ENCODE assay signal across 10 cellular contexts in genomic region chr7:73822319-73823173, GRCh38. TPM values are rescaled to one million over a fixed set of nuclear protein-coding genes. Genes with fewer than 3 reads are reported as not detected.
DNase-seq lines count a peak whose midpoint lies in the region; ATAC-seq and TF ChIP-seq lines count a peak whose summit lies in the region.
"Had no signal": no experiment of that assay in that cellular context is flagged by ENCODE, and none has a peak within 500 bp of the region (broad histone marks: within the 10 kb centered on the region; RNA-seq: fewer than 3 reads in every experiment).

No MANE protein-coding gene starts in this region.

- no peaks in the 10 kb centered on the region for H3K36me3 Mint-ChIP-seq in type B pancreatic cell
- H3K36me3 Mint-ChIP-seq: CD4-positive, alpha-beta memory T cell had no signal

- TF ChIP-seq CTCF in SK-N-SH (IDR thresholded peaks at IDR 0.05), result no peak
- TF ChIP-seq CTCF in foreskin keratinocyte (conservative IDR thresholded peaks at IDR 0.05), result no peak
- TF ChIP-seq CTCF in type B pancreatic cell (conservative IDR thresholded peaks at IDR 0.05), result no peak

- peaks cover 10 to 22% of the 10 kb centered on the region in 2 experiments for H3K4me1 ChIP-seq in SK-N-SH (ENCODE audit: control insufficient read depth in 1 of 2, insufficient read depth in 2 of 2, low read depth in 1 of 2, low read length in 1 of 2)
- peaks cover 9% of the 10 kb centered on the region for H3K4me1 ChIP-seq in foreskin keratinocyte

- peaks cover 35% of the 10 kb centered on the region for H3F3A ChIP-seq in SK-N-SH (replicated peaks; ENCODE audit: insufficient read depth)

- peak; percentile 95 for ATAC-seq in foreskin keratinocyte

- H3K27ac Mint-ChIP-seq in type B pancreatic cell, result peak overlapping the region; percentile 89

- H3K9me3 ChIP-seq in SK-N-SH, result no peaks in the 10 kb centered on the region

- H3K9me2 ChIP-seq in SK-N-SH, result no peaks in the 10 kb centered on the region

- peaks cover 22% of the 10 kb centered on the region for H3K4me1 Mint-ChIP-seq in type B pancreatic cell (ENCODE audit: unreplicated experiment)

- H2AFZ ChIP-seq in SK-N-SH (ENCODE audit: low read depth), result peak overlapping the region; percentile 37

- H3K9me3 Mint-ChIP-seq in type B pancreatic cell, result no peaks in the 10 kb centered on the region
- H3K9me3 Mint-ChIP-seq: CD4-positive, alpha-beta memory T cell had no signal

- TF ChIP-seq RAD21 in SK-N-SH (IDR thresholded peaks at IDR 0.05; ENCODE audit: low read length), result no peak

- H3K79me2 ChIP-seq in SK-N-SH (ENCODE audit: insufficient read depth), result no peaks in the 10 kb centered on the region

- H4K20me1 ChIP-seq in SK-N-SH (ENCODE audit: insufficient read depth), result no peaks in the 10 kb centered on the region

- WGBS in SK-N-SH (ENCODE audit: low lambda C conversion rate), result 13% methylated on average over 15 of the region's 15 CpGs

- H3K4me3 Mint-ChIP-seq in type B pancreatic cell, result peak overlapping the region; percentile 45

- H3K4me2 ChIP-seq in SK-N-SH, result peak overlapping the region; percentile 65

- no peaks in the 10 kb centered on the region for H3K36me3 ChIP-seq in SK-N-SH (replicated peaks in 1 of 2; ENCODE audit: control insufficient read depth in 1 of 2, insufficient read depth in 2 of 2, low read length in 1 of 2)

- H3K27me3 Mint-ChIP-seq in type B pancreatic cell, result no peaks in the 10 kb centered on the region

- CTCF ChIA-PET in SK-N-SH (lab: Yijun Ruan, JAX), result interaction anchor here (1.0 to 5.7 kb wide), 8 partner anchors 11 to 431 kb away, joined by 3 to 36 read pairs (median 4); partner anchors contain the start of gene ABHD11

- POLR2A ChIA-PET in SK-N-SH (lab: Yijun Ruan, JAX), result interaction anchor here (0.7 to 1.5 kb wide), 3 partner anchors 11 to 74 kb away, joined by 3 read pairs; no protein-coding TSS in a partner anchor

- H3K27ac ChIP-seq in SK-N-SH (ENCODE audit: low read depth in 2 of 2, low read length in 1 of 2) (peak overlapping the region; percentile 2 to 93; a peak in 3 of 4 replicates), foreskin keratinocyte (peak overlapping the region; percentile 90)

- H3K27me3 ChIP-seq in SK-N-SH (ENCODE audit: insufficient read depth), result no peaks in the 10 kb centered on the region
- no peaks in the 10 kb centered on the region for H3K27me3 ChIP-seq in foreskin keratinocyte

- TF ChIP-seq EP300 in SK-N-SH (IDR thresholded peaks at IDR 0.05; ENCODE audit: borderline replicate concordance in 1 of 2, low read depth in 1 of 2, low read length in 1 of 2), result peak; percentile 21 to 95; a peak in 2 of 4 replicates

- no peak overlapping the region; a peak in 1 of 4 replicates for H3K4me3 ChIP-seq in SK-N-SH (ENCODE audit: low read depth in 2 of 2, low read length in 1 of 2)

- peak; percentile 42 for DNase-seq in NCI-H146 (lab: John Stamatoyannopoulos, UW)
- DNase-seq in NCI-H146 treated with DMSO at 0.1 percent for 48 hours (lab: John Stamatoyannopoulos, UW; ENCODE audit: unreplicated experiment), result no peak
- DNase-seq in SK-N-SH, result peak; percentile 70
- DNase-seq in foreskin keratinocyte, result peak; percentile 93 to 96
- no peak for DNase-seq in type B pancreatic cell (ENCODE audit: extremely low spot score, unreplicated experiment)
- DNase-seq in MV-4-11 (lab: John Stamatoyannopoulos, UW), result no peak
- no peak for DNase-seq in stimulated activated CD4-positive, alpha-beta T cell treated with anti-CD3 and anti-CD28 coated beads, Interleukin-12 subunit alpha, Interleukin-12 subunit beta, amount 100 ng/mL, for 4 hours
- no peak for DNase-seq in activated naive CD4-positive, alpha-beta T cell treated with Interleukin-2 at 50 U/mL for 16 hours
- DNase-seq: CD4-positive, alpha-beta memory T cell had no signal

- peak overlapping the region; percentile 55 for H3K9ac ChIP-seq in SK-N-SH

TF ChIP-seq in SK-N-SH, 30 proteins besides CTCF, POLR2A, EP300 and RAD21 (continues in another document):
- peak; percentile 85 for TF ChIP-seq ZBTB33 (IDR thresholded peaks at IDR 0.05; ENCODE audit: borderline replicate concordance, low read depth)
- TF ChIP-seq YY1 (IDR thresholded peaks at IDR 0.05; ENCODE audit: low read depth), result no peak
- TF ChIP-seq POLR2AphosphoS5 (IDR thresholded peaks at IDR 0.05; ENCODE audit: low read depth, low read length), result peak; percentile 84; the same call in 1 of the 2 replicates
- peak; percentile 94 for TF ChIP-seq TCF12 (IDR thresholded peaks at IDR 0.05)
- no peak for TF ChIP-seq SMC3 (IDR thresholded peaks at IDR 0.05; ENCODE audit: low read depth, low read length)
- no peak for TF ChIP-seq RFX5 (IDR thresholded peaks at IDR 0.05; ENCODE audit: low read length)
- no peak for TF ChIP-seq USF1 (IDR thresholded peaks at IDR 0.05; ENCODE audit: borderline replicate concordance, low read depth)
- peak; percentile 97 for TF ChIP-seq JUND (IDR thresholded peaks at IDR 0.05)
- TF ChIP-seq, protein P1, sequence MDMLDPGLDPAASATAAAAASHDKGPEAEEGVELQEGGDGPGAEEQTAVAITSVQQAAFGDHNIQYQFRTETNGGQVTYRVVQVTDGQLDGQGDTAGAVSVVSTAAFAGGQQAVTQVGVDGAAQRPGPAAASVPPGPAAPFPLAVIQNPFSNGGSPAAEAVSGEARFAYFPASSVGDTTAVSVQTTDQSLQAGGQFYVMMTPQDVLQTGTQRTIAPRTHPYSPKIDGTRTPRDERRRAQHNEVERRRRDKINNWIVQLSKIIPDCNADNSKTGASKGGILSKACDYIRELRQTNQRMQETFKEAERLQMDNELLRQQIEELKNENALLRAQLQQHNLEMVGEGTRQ (IDR thresholded peaks at IDR 0.05; ENCODE audit: borderline replicate concordance, low read depth, low read length), result no peak
- no peak for TF ChIP-seq EZH2phosphoT487 (IDR thresholded peaks at IDR 0.05; ENCODE audit: borderline replicate concordance, low read depth)
- peak; percentile 86; the same call in 1 of the 2 replicates for TF ChIP-seq SIN3A (IDR thresholded peaks at IDR 0.05; ENCODE audit: borderline replicate concordance, low read depth, low read length)
- TF ChIP-seq TEAD4 (IDR thresholded peaks at IDR 0.05; ENCODE audit: borderline replicate concordance, insufficient read depth), result peak; percentile 96
- peak; percentile 78; the same call in 1 of the 2 replicates for TF ChIP-seq FOXM1 (IDR thresholded peaks at IDR 0.05; ENCODE audit: low read depth)
- TF ChIP-seq, protein P2, sequence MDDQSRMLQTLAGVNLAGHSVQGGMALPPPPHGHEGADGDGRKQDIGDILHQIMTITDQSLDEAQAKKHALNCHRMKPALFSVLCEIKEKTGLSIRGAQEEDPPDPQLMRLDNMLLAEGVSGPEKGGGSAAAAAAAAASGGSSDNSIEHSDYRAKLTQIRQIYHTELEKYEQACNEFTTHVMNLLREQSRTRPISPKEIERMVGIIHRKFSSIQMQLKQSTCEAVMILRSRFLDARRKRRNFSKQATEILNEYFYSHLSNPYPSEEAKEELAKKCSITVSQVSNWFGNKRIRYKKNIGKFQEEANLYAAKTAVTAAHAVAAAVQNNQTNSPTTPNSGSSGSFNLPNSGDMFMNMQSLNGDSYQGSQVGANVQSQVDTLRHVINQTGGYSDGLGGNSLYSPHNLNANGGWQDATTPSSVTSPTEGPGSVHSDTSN (IDR thresholded peaks at IDR 0.05), result peak; percentile 74

RNA-seq across cellular contexts. Expression of gene CLDN4, which starts 8.2 kb away (rescaled TPM):
- polyA plus RNA-seq in SK-N-SH (2012; rRNA removed) (4.6 and 5.9 TPM in 2 replicates), foreskin keratinocyte (8.2 and 18.2 TPM in 2 replicates)
- 1.9 and 3.1 TPM in 2 replicates for polyA plus RNA-seq in SK-N-SH (2012; cell fraction: cytosol; rRNA removed)
- 6.3 and 6.7 TPM in 2 replicates for polyA plus RNA-seq in SK-N-SH (2012; cell fraction: nucleus; rRNA removed)
- total RNA-seq in foreskin keratinocyte (8.1 and 16.9 TPM in 2 replicates), type B pancreatic cell (ENCODE audit: low replicate concordance) (223 and 787 TPM in 2 replicates)
- total RNA-seq: CD4-positive, alpha-beta memory T cell had no signal

RNA-seq across cellular contexts. Expression of gene METTL27, which starts 19.8 kb away (rescaled TPM):
- polyA plus RNA-seq in SK-N-SH (2012; rRNA removed), result 2.9 and 3.1 TPM in 2 replicates
- 0.81 and 1.4 TPM in 2 replicates for polyA plus RNA-seq in SK-N-SH (2012; cell fraction: cytosol; rRNA removed)
- polyA plus RNA-seq in SK-N-SH (2012; cell fraction: nucleus; rRNA removed), result 7.3 and 10.0 TPM in 2 replicates
- total RNA-seq in foreskin keratinocyte, result 11.8 and 18.0 TPM in 2 replicates
- 14.3 and 24.7 TPM in 2 replicates for polyA plus RNA-seq in foreskin keratinocyte
- 8.5 and 11.5 TPM in 2 replicates for total RNA-seq in type B pancreatic cell (ENCODE audit: low replicate concordance)

RNA-seq across cellular contexts. Expression of gene TMEM270, which starts 38.4 kb away (rescaled TPM):
- polyA plus RNA-seq in SK-N-SH (2012; rRNA removed) (0.71 and 0.96 TPM in 2 replicates), foreskin keratinocyte (0.16 TPM in 1 of 2 replicates, not detected in the other)
- 0.32 and 0.63 TPM in 2 replicates for polyA plus RNA-seq in SK-N-SH (2012; cell fraction: cytosol; rRNA removed)
- polyA plus RNA-seq in SK-N-SH (2012; cell fraction: nucleus; rRNA removed), result 0.17 and 0.54 TPM in 2 replicates
- total RNA-seq in foreskin keratinocyte (not detected in 2 replicates), type B pancreatic cell (ENCODE audit: low replicate concordance) (0.57 TPM in 1 of 2 replicates, not detected in the other)
- total RNA-seq: CD4-positive, alpha-beta memory T cell; glomerular endothelial cell had no signal
- polyA plus RNA-seq: CD4-positive, alpha-beta memory T cell had no signal

RNA-seq across cellular contexts. Expression of gene CLDN3, which starts 52.5 kb away (rescaled TPM):
- polyA plus RNA-seq in SK-N-SH (2012; rRNA removed) (0.05 and 0.08 TPM in 2 replicates), foreskin keratinocyte (not detected in 2 replicates)
- polyA plus RNA-seq in SK-N-SH (2012; cell fraction: cytosol; rRNA removed), result 0.07 TPM in 1 of 2 replicates, not detected in the other
- 0.07 TPM in 1 of 2 replicates, not detected in the other for polyA plus RNA-seq in SK-N-SH (2012; cell fraction: nucleus; rRNA removed)
- total RNA-seq in foreskin keratinocyte (not detected in 2 replicates), type B pancreatic cell (ENCODE audit: low replicate concordance) (13.6 and 41.7 TPM in 2 replicates)
- total RNA-seq: CD4-positive, alpha-beta memory T cell; glomerular endothelial cell had no signal
- polyA plus RNA-seq: CD4-positive, alpha-beta memory T cell had no signal

Comparison
In these comparisons a context has a peak if more than half of its experiments do, and no peak if none do; other contexts are left out.
1. DNase-seq: peak in NCI-H146 (single experiment), SK-N-SH (single experiment) and foreskin keratinocyte (2 of 2); none in NCI-H146 treated with DMSO at 0.1 percent for 48 hours (single experiment), type B pancreatic cell (single experiment), MV-4-11 (single experiment), stimulated activated CD4-positive, alpha-beta T cell treated with anti-CD3 and anti-CD28 coated beads, Interleukin-12 subunit alpha, Interleukin-12 subunit beta, amount 100 ng/mL, for 4 hours (single experiment) and activated naive CD4-positive, alpha-beta T cell treated with Interleukin-2 at 50 U/mL for 16 hours (single experiment).
2. RNA of gene CLDN4, which starts 8.2 kb away (total RNA-seq): 223 to 787 TPM in type B pancreatic cell; 8.1 to 16.9 TPM in foreskin keratinocyte; every median in the first group is over 10 times any median in the second.